Comparison of ENCODE assay signal across 17 cellular contexts in genomic region chr1:193707271-193708015, GRCh38.
DNase-seq lines count a peak whose midpoint lies in the region; ATAC-seq, FAIRE-seq and TF ChIP-seq lines count a peak whose summit lies in the region.
"Had no signal": no experiment of that assay in that cellular context is flagged by ENCODE, and none has a peak within 500 bp of the region (broad histone marks: within the 10 kb centered on the region; RNA-seq: fewer than 3 reads in every experiment).

No MANE protein-coding gene starts in this region.

- intact Hi-C loops in left lung (cut with DNase I), result no loop called here

- H3K27me3 ChIP-seq in bronchial epithelial cell (ENCODE audit: control insufficient read depth, insufficient read depth, low read length) (no peaks in the 10 kb centered on the region), left lung (no peaks in the 10 kb centered on the region)

- H3K27ac ChIP-seq in left lung, result no peak overlapping the region
- H3K27ac ChIP-seq: parathyroid adenoma had no signal

- H3K9me3 ChIP-seq in left lung, result no peaks in the 10 kb centered on the region

- DNase-seq in ELR (ENCODE audit: low read depth) (peak; percentile 87), NCI-H226 (peak; percentile 70), bronchial epithelial cell (ENCODE audit: low read depth) (peak; percentile 92), left lung (no peak), NCI-H2081 (lab: John Stamatoyannopoulos, UW) (no peak), AML-193 (lab: John Stamatoyannopoulos, UW) (no peak)
- DNase-seq in activated CD8-positive, alpha-beta memory T cell treated with anti-CD3 and anti-CD28 coated beads for 24 hours, result no peak
- DNase-seq: activated CD4-positive, alpha-beta memory T cell treated with anti-CD3 and anti-CD28 coated beads, Interleukin-2, amount 10 ng/mL, durations not matched to agents 7 days and 5 days; activated effector memory CD4-positive, alpha-beta T cell treated with Interleukin-2 at 50 U/mL for 16 hours; CD8-positive, alpha-beta T cell; H9; NCI-H1105 treated with DMSO at 0.1 percent for 48 hours; NCI-H526; SHP77; stimulated activated CD4-positive, alpha-beta T cell treated with anti-CD3 and anti-CD28 coated beads, Interleukin-15, amount 100 ng/mL, for 24 hours had no signal

- H3K4me3 ChIP-seq in bronchial epithelial cell (ENCODE audit: low read depth, low read length) (no peak overlapping the region), left lung (no peak overlapping the region)

- ATAC-seq in left lung (peak; percentile 63), HG02642 (IDR thresholded peaks at IDR 0.05; ENCODE audit: poor library complexity, unreplicated experiment) (no peak)
- ATAC-seq: CD8-positive, alpha-beta T cell had no signal

- no peaks in the 10 kb centered on the region for H3K4me1 ChIP-seq in left lung
- H3K4me1 ChIP-seq: parathyroid adenoma had no signal

- no peaks in the 10 kb centered on the region for H3K36me3 ChIP-seq in bronchial epithelial cell (ENCODE audit: control insufficient read depth, insufficient read depth, low read length)
- no peaks in the 10 kb centered on the region for H3K36me3 ChIP-seq in left lung

- no peak for TF ChIP-seq CTCF in bronchial epithelial cell (IDR thresholded peaks at IDR 0.05; ENCODE audit: insufficient read depth, low read length, severe bottlenecking)
- TF ChIP-seq CTCF in left lung (IDR thresholded peaks at IDR 0.05), result no peak

- FAIRE-seq in bronchial epithelial cell (lab: Jason Lieb, UNC), result no peak

Comparison
In these comparisons a context has a peak if more than half of its experiments do, and no peak if none do; other contexts are left out.
1. DNase-seq: peak in ELR (single experiment), NCI-H226 (single experiment) and bronchial epithelial cell (single experiment); none in left lung (0 of 2), NCI-H2081 (0 of 2), AML-193 (0 of 2) and activated CD8-positive, alpha-beta memory T cell treated with anti-CD3 and anti-CD28 coated beads for 24 hours (single experiment).